Comparison of ENCODE assay signal across 8 cellular contexts in genomic region chr19:58466760-58467589, GRCh38. TPM values are rescaled to one million over a fixed set of nuclear protein-coding genes. Genes with fewer than 3 reads are reported as not detected.
A peak's percentile ranks its signal among the peaks of the same experiment; 100 is the strongest.
DNase-seq lines count a peak whose midpoint lies in the region; ATAC-seq and TF ChIP-seq lines count a peak whose summit lies in the region.

TSS of gene ZNF324 (plus strand) at chr19:58467080. CDS start at chr19:58469186, 2,106 bp downstream.

- peaks cover 27% of the 10 kb centered on the region for H3K4me1 Mint-ChIP-seq in activated T-cell treated with anti-CD3 and anti-CD28 coated beads, Interleukin-2, amount 50 U/mL, for 24 hours (ENCODE audit: low read depth)

- peaks cover 40% of the 10 kb centered on the region for H3K36me3 Mint-ChIP-seq in activated T-cell treated with anti-CD3 and anti-CD28 coated beads, Interleukin-2, amount 50 U/mL, for 24 hours (ENCODE audit: low read depth)

- H3K27ac ChIP-seq in esophagus (ENCODE audit: low read depth in 2 of 2, low read length in 1 of 2): peak within 1 kb of the TSS; percentile 59 to 80
- peak within 1 kb of the TSS; percentile 23 for H3K27ac ChIP-seq in muscle layer of duodenum (ENCODE audit: low read length)

- peak within 1 kb of the TSS; percentile 82 to 96 for H3K4me3 ChIP-seq in esophagus (ENCODE audit: low read depth in 1 of 2, low read length in 2 of 2)
- peak within 1 kb of the TSS; percentile 66 to 98 for H3K4me3 ChIP-seq in muscle layer of duodenum (ENCODE audit: low read depth in 1 of 2, low read length in 2 of 2)

- DNase-seq in DMS53 (lab: John Stamatoyannopoulos, UW) (peak; percentile 99), KBM-7 (peak; percentile 95)
- peak; percentile 98 for DNase-seq in activated T-cell treated with anti-CD3 and anti-CD28 coated beads, Interleukin-2, amount 50 U/mL, for 24 hours
- DNase-seq in stimulated activated CD8-positive, alpha-beta memory T cell treated with anti-CD3 and anti-CD28 coated beads, Interleukin-7, amount 100 ng/mL, for 4 hours (ENCODE audit: low read depth in 2 of 2): peak; percentile 95 to 97

- H3K27me3 ChIP-seq in esophagus (ENCODE audit: control insufficient read depth in 1 of 2, insufficient read depth in 2 of 2, low read length in 2 of 2): no peaks in the 10 kb centered on the region
- no peaks in the 10 kb centered on the region for H3K27me3 ChIP-seq in muscle layer of duodenum (ENCODE audit: low read depth, low read length)

- H3K27me3 Mint-ChIP-seq in activated T-cell treated with anti-CD3 and anti-CD28 coated beads, Interleukin-2, amount 50 U/mL, for 24 hours: peaks cover 3% of the 10 kb centered on the region

- no peaks in the 10 kb centered on the region for H3K9me3 Mint-ChIP-seq in activated T-cell treated with anti-CD3 and anti-CD28 coated beads, Interleukin-2, amount 50 U/mL, for 24 hours

- H3K9me3 ChIP-seq in esophagus (ENCODE audit: control insufficient read depth in 2 of 2, insufficient read depth in 1 of 2, low read depth in 1 of 2, low read length in 1 of 2) (no peaks in the 10 kb centered on the region), muscle layer of duodenum (ENCODE audit: control insufficient read depth in 1 of 2, low read length in 2 of 2) (no peaks in the 10 kb centered on the region)

- 0 to 1% methylated on average over 68 to 92 of the region's 92 CpGs for WGBS in esophagus, 2 donors

- peak; percentile 83 for ATAC-seq in GM21717 (IDR thresholded peaks at IDR 0.05; ENCODE audit: unreplicated experiment)

- H3K4me1 ChIP-seq in esophagus (ENCODE audit: control insufficient read depth in 2 of 2, insufficient read depth in 2 of 2, low read length in 1 of 2) (peaks cover 4 to 11% of the 10 kb centered on the region in 2 donors), muscle layer of duodenum (ENCODE audit: control insufficient read depth in 1 of 2, insufficient read depth in 2 of 2, low read length in 2 of 2) (peaks cover 4 to 13% of the 10 kb centered on the region in 2 donors)

- H3K27ac Mint-ChIP-seq in activated T-cell treated with anti-CD3 and anti-CD28 coated beads, Interleukin-2, amount 50 U/mL, for 24 hours: peak within 1 kb of the TSS; percentile 79

- in situ Hi-C loops in KBM-7 (cut with MboI; ENCODE audit: low pct_unique_long_range_greater_than_20kb, low sequenced_read_pairs): no loop called here

- H3K4me3 Mint-ChIP-seq in activated T-cell treated with anti-CD3 and anti-CD28 coated beads, Interleukin-2, amount 50 U/mL, for 24 hours: peak within 1 kb of the TSS; percentile 90

- H3K36me3 ChIP-seq in esophagus (ENCODE audit: control insufficient read depth in 2 of 2, insufficient read depth in 2 of 2, low read length in 1 of 2) (peaks cover 12 to 21% of the 10 kb centered on the region in 2 donors), muscle layer of duodenum (ENCODE audit: control insufficient read depth in 1 of 2, insufficient read depth in 2 of 2, low read length in 2 of 2) (peaks cover 4 to 6% of the 10 kb centered on the region in 2 donors)

TF ChIP-seq in PFSK-1, 5 proteins besides CTCF, POLR2A, EP300 and RAD21:
- TF ChIP-seq SIN3A (IDR thresholded peaks at IDR 0.05; ENCODE audit: borderline replicate concordance, insufficient read depth, low read length): 0 out of 2 replicates have a peak, but pooled peaks have one; percentile 27
- TF ChIP-seq FOXP2 (optimal IDR thresholded peaks at IDR 0.05; ENCODE audit: borderline replicate concordance, extremely low read depth, extremely low read length, insufficient read depth): peak; percentile 89
- peak; percentile 62; the same call in 1 of the 2 replicates for TF ChIP-seq POLR2AphosphoS5 (IDR thresholded peaks at IDR 0.05; ENCODE audit: low read depth, low read length)
- 0 out of 2 replicates have a peak, but pooled peaks have one; percentile 51 for TF ChIP-seq TAF1 (IDR thresholded peaks at IDR 0.05; ENCODE audit: borderline replicate concordance, insufficient read depth, low read length)
- no peak for TF ChIP-seq REST (IDR thresholded peaks at IDR 0.05; ENCODE audit: insufficient read depth in 1 of 2, low read depth in 2 of 2, low read length in 2 of 2)

RNA-seq across cellular contexts. Expression of gene ZNF324, which starts in this region (rescaled TPM):
- polyA plus RNA-seq in PFSK-1 (2012; ENCODE audit: insufficient read length, low read depth): 10.4 TPM
- 1 to 10 TPM; 5.1 to 5.6 TPM for polyA plus RNA-seq in esophagus

Comparison
In these comparisons a context has a peak if more than half of its experiments do, and no peak if none do; other contexts are left out.
1. Peak in every context shown above with its lines: DNase-seq, ATAC-seq, H3K4me3 ChIP-seq and H3K27ac ChIP-seq.